In genomic region chr10:77247076-77247561, GRCh38 we compare ENCODE assay signal across 12 cellular contexts.
DNase-seq lines count a peak whose midpoint lies in the region; TF ChIP-seq lines count a peak whose summit lies in the region.
"Had no signal": no experiment of that assay in that cellular context is flagged by ENCODE, and none has a peak within 500 bp of the region (broad histone marks: within the 10 kb centered on the region; RNA-seq: fewer than 3 reads in every experiment).

No MANE protein-coding gene starts in this region.

- DNase-seq in A172 (ENCODE audit: low spot score), result peak; percentile 84
- peak; percentile 87 for DNase-seq in MV-4-11 (lab: John Stamatoyannopoulos, UW)
- peak; percentile 37 for DNase-seq in colonic mucosa
- peak; percentile 93 for DNase-seq in mesendoderm
- no peak for DNase-seq in HAP-1 (ENCODE audit: low spot score in 2 of 2)
- DNase-seq in AML-193 (lab: John Stamatoyannopoulos, UW), result no peak
- no peak for DNase-seq in activated CD8-positive, alpha-beta memory T cell treated with anti-CD3 and anti-CD28 coated beads, Interleukin-2, amount 50 U/mL, for 4 hours
- no peak for DNase-seq in NK-92 (lab: John Stamatoyannopoulos, UW; ENCODE audit: unreplicated experiment)
- DNase-seq: erythroblast, naive B cell, NCI-H446 had no signal

- H4K5ac ChIP-seq in mesendoderm (ENCODE audit: low read length), result no peak overlapping the region

- H3K27me3 ChIP-seq in colonic mucosa (no peaks in the 10 kb centered on the region), mesendoderm (ENCODE audit: insufficient read depth, low read length, poor library complexity) (no peaks in the 10 kb centered on the region), HAP-1 (ENCODE audit: low read depth) (no peaks in the 10 kb centered on the region)

- H2AK5ac ChIP-seq in mesendoderm (ENCODE audit: low read length), result no peak overlapping the region

- no peak overlapping the region for H4K8ac ChIP-seq in mesendoderm (ENCODE audit: low read depth, low read length)

- H3K27ac ChIP-seq in colonic mucosa (no peak overlapping the region), mesendoderm (ENCODE audit: low read depth, low read length) (peak overlapping the region; percentile 64)
- H3K27ac ChIP-seq: HL-60 had no signal

- H2BK120ac ChIP-seq in mesendoderm (ENCODE audit: low read depth, low read length), result peak overlapping the region; percentile 48

- H3K79me2 ChIP-seq in mesendoderm (ENCODE audit: control insufficient read depth, insufficient read depth, low read length), result no peaks in the 10 kb centered on the region

- H2BK5ac ChIP-seq in mesendoderm (ENCODE audit: low read length), result peak overlapping the region; percentile 59

- no CpG with 5 or more reads among the region's 7 CpGs for WGBS in mesendoderm (ENCODE audit: extremely low coverage, insufficient coverage, low lambda C conversion rate)

- no peak overlapping the region for H2BK15ac ChIP-seq in mesendoderm (replicated peaks; ENCODE audit: low read depth)

- peak overlapping the region; percentile 25 for H3K56ac ChIP-seq in mesendoderm (ENCODE audit: low read length)

- intact Hi-C loops in colonic mucosa (cut with DNase I), result no loop called here

- no peak overlapping the region for H3K4me2 ChIP-seq in mesendoderm (ENCODE audit: low read length)

- TF ChIP-seq CTCF in colonic mucosa (IDR thresholded peaks at IDR 0.05), result no peak

- peak overlapping the region; percentile 76 for H3K18ac ChIP-seq in mesendoderm (ENCODE audit: low read length)

- H3K9me3 ChIP-seq in colonic mucosa, result no peaks in the 10 kb centered on the region
- H3K9me3 ChIP-seq in HAP-1, result no peaks in the 10 kb centered on the region

- no peaks in the 10 kb centered on the region for H3K36me3 ChIP-seq in colonic mucosa
- H3K36me3 ChIP-seq in mesendoderm (ENCODE audit: control insufficient read depth, insufficient read depth, low read length), result no peaks in the 10 kb centered on the region
- no peaks in the 10 kb centered on the region for H3K36me3 ChIP-seq in HAP-1 (replicated peaks)

- H3K4me3 ChIP-seq in colonic mucosa (no peak overlapping the region), mesendoderm (ENCODE audit: low read length) (no peak overlapping the region), HAP-1 (no peak overlapping the region)

- H3K4me1 ChIP-seq in colonic mucosa (no peaks in the 10 kb centered on the region), mesendoderm (ENCODE audit: control insufficient read depth, low read depth, low read length) (peaks cover 18% of the 10 kb centered on the region), HAP-1 (no peaks in the 10 kb centered on the region)

- H3K79me1 ChIP-seq in mesendoderm (ENCODE audit: low read length), result no peaks in the 10 kb centered on the region

- no peak overlapping the region for H3K23ac ChIP-seq in mesendoderm (ENCODE audit: low read length)

- no peak overlapping the region for H3K4ac ChIP-seq in mesendoderm (ENCODE audit: low read depth, low read length)

- H3K9ac ChIP-seq in colonic mucosa (ENCODE audit: low read depth in 2 of 2, low read length in 2 of 2) (no peak overlapping the region), mesendoderm (ENCODE audit: low read length) (no peak overlapping the region)

- in situ Hi-C loops in HAP-1 (cut with MboI; ENCODE audit: low sequenced_read_pairs), result no loop called here

Comparison
In these comparisons a context has a peak if more than half of its experiments do, and no peak if none do; other contexts are left out.
1. DNase-seq: peak in A172 (single experiment), MV-4-11 (single experiment), colonic mucosa (single experiment) and mesendoderm (single experiment); none in HAP-1 (0 of 2), AML-193 (0 of 2), activated CD8-positive, alpha-beta memory T cell treated with anti-CD3 and anti-CD28 coated beads, Interleukin-2, amount 50 U/mL, for 4 hours (single experiment) and NK-92 (single experiment).